ENCODE assay signal across 1 cellular context in genomic region chr6:127458190-127458589, GRCh38.
TF ChIP-seq lines count a peak whose summit lies in the region.

No MANE protein-coding gene starts in this region.

TF ChIP-seq in GM23338, 12 proteins besides CTCF, POLR2A, EP300 and RAD21 (continued from another document):
- TF ChIP-seq ZNF462 (CRISPR knock-in tag; IDR thresholded peaks at IDR 0.05) (no peak), POLR2AphosphoS5 (IDR thresholded peaks at IDR 0.05; ENCODE audit: low read depth) (no peak), EZH2phosphoT487 (IDR thresholded peaks at IDR 0.05; ENCODE audit: unreplicated experiment) (no peak), CREB1 (CRISPR knock-in tag; IDR thresholded peaks at IDR 0.05; ENCODE audit: low read depth) (no peak), ZNF114 (CRISPR knock-in tag; IDR thresholded peaks at IDR 0.05) (no peak), REST (IDR thresholded peaks at IDR 0.05; ENCODE audit: unreplicated experiment) (no peak), EZH2 (IDR thresholded peaks at IDR 0.05; ENCODE audit: low read depth, unreplicated experiment) (no peak), STAT1 (IDR thresholded peaks at IDR 0.05; ENCODE audit: unreplicated experiment) (no peak), NANOG (IDR thresholded peaks at IDR 0.05; ENCODE audit: borderline replicate concordance) (no peak), JUNB (IDR thresholded peaks at IDR 0.05; ENCODE audit: unreplicated experiment) (no peak), ETS1 (IDR thresholded peaks at IDR 0.05) (no peak)
